Comparison of ENCODE assay signal across 18 cellular contexts in genomic region chr19:7376151-7376852, GRCh38. TPM values are rescaled to one million over a fixed set of nuclear protein-coding genes. Genes with fewer than 3 reads are reported as not detected.
DNase-seq lines count a peak whose midpoint lies in the region; ATAC-seq and TF ChIP-seq lines count a peak whose summit lies in the region.
"Had no signal": no experiment of that assay in that cellular context is flagged by ENCODE, and none has a peak within 500 bp of the region (broad histone marks: within the 10 kb centered on the region; RNA-seq: fewer than 3 reads in every experiment).

No MANE protein-coding gene starts in this region.

- H3K27me3 Mint-ChIP-seq in central memory CD8-positive, alpha-beta T cell = no peaks in the 10 kb centered on the region
- H3K27me3 Mint-ChIP-seq in mesothelial cell of epicardium (ENCODE audit: low read depth) = no peaks in the 10 kb centered on the region
- H3K27me3 Mint-ChIP-seq in activated CD8-positive, alpha-beta memory T cell treated with anti-CD3 and anti-CD28 coated beads, Interleukin-2, amount 10 ng/mL, durations not matched to agents 7 days and 5 days = no peaks in the 10 kb centered on the region
- H3K27me3 Mint-ChIP-seq: activated CD4-positive, alpha-beta T cell treated with anti-CD3 and anti-CD28 coated beads, Interleukin-2, amount 10 ng/mL, durations not matched to agents 7 days and 5 days; activated naive CD8-positive, alpha-beta T cell treated with anti-CD3 and anti-CD28 coated beads for 36 hours had no signal

- no peaks in the 10 kb centered on the region for H3K27me3 ChIP-seq in thyroid gland
- no peaks in the 10 kb centered on the region for H3K27me3 ChIP-seq in left lung
- H3K27me3 ChIP-seq in ascending aorta = no peaks in the 10 kb centered on the region
- H3K27me3 ChIP-seq: esophagus muscularis mucosa had no signal

- no peaks in the 10 kb centered on the region for H3K9me3 ChIP-seq in thyroid gland
- H3K9me3 ChIP-seq in left lung = no peaks in the 10 kb centered on the region
- H3K9me3 ChIP-seq in ascending aorta = no peaks in the 10 kb centered on the region
- H3K9me3 ChIP-seq: esophagus muscularis mucosa, prostate gland, thoracic aorta had no signal

- peak; percentile 63 for DNase-seq in cardiac septum (ENCODE audit: low spot score)
- DNase-seq in Right ventricle myocardium inferior (ENCODE audit: missing footprints) = no peak
- no peak for DNase-seq in central memory CD8-positive, alpha-beta T cell (ENCODE audit: low spot score in 2 of 2)
- DNase-seq in mesothelial cell of epicardium (ENCODE audit: low spot score in 2 of 2, unreplicated experiment in 2 of 2) = no peak
- no peak for DNase-seq in activated CD8-positive, alpha-beta memory T cell treated with anti-CD3 and anti-CD28 coated beads, Interleukin-2, amount 10 ng/mL, durations not matched to agents 7 days and 5 days
- DNase-seq in thyroid gland = no peak
- no peak for DNase-seq in left lung
- no peak for DNase-seq in ascending aorta (ENCODE audit: low spot score in 2 of 2)
- DNase-seq: activated CD4-positive, alpha-beta T cell treated with anti-CD3 and anti-CD28 coated beads, Interleukin-2, amount 10 ng/mL, durations not matched to agents 7 days and 5 days; activated naive CD8-positive, alpha-beta T cell treated with anti-CD3 and anti-CD28 coated beads for 36 hours; C1 segment of cervical spinal cord; mesenchymal stem cell; NCI-H1694 treated with DMSO at 0.1 percent for 48 hours; NCI-H345; nephron progenitor cell had no signal

- no peak overlapping the region for H3K27ac ChIP-seq in thyroid gland
- no peak overlapping the region for H3K27ac ChIP-seq in left lung
- H3K27ac ChIP-seq in ascending aorta = no peak overlapping the region
- H3K27ac ChIP-seq: esophagus muscularis mucosa, prostate gland, thoracic aorta had no signal

- ATAC-seq in Right ventricle myocardium inferior (no peak), left lung (no peak)
- ATAC-seq in central memory CD8-positive, alpha-beta T cell (replicated peaks; ENCODE audit: extremely low read depth, poor library complexity, severe bottlenecking) = no peak
- ATAC-seq in activated CD8-positive, alpha-beta memory T cell treated with anti-CD3 and anti-CD28 coated beads, Interleukin-2, amount 10 ng/mL, durations not matched to agents 7 days and 5 days = no peak

- CTCF ChIA-PET in activated CD8-positive, alpha-beta memory T cell treated with anti-CD3 and anti-CD28 coated beads, Interleukin-2, amount 10 ng/mL, durations not matched to agents 7 days and 5 days (lab: Charles Lee) = interaction anchor here (0.5 to 0.8 kb wide), 2 partner anchors 21 to 219 kb away, joined by 3 read pairs; partner anchors contain the start of gene CAMSAP3

- no peaks in the 10 kb centered on the region for H3K9me3 Mint-ChIP-seq in central memory CD8-positive, alpha-beta T cell
- no peaks in the 10 kb centered on the region for H3K9me3 Mint-ChIP-seq in mesothelial cell of epicardium
- H3K9me3 Mint-ChIP-seq in activated CD8-positive, alpha-beta memory T cell treated with anti-CD3 and anti-CD28 coated beads, Interleukin-2, amount 10 ng/mL, durations not matched to agents 7 days and 5 days (ENCODE audit: low read depth) = no peaks in the 10 kb centered on the region
- H3K9me3 Mint-ChIP-seq: activated CD4-positive, alpha-beta T cell treated with anti-CD3 and anti-CD28 coated beads, Interleukin-2, amount 10 ng/mL, durations not matched to agents 7 days and 5 days; activated naive CD8-positive, alpha-beta T cell treated with anti-CD3 and anti-CD28 coated beads for 36 hours; nephron progenitor cell had no signal

- no peaks in the 10 kb centered on the region for H3K36me3 ChIP-seq in thyroid gland
- peaks cover 0 to 43% of the 10 kb centered on the region in 2 donors for H3K36me3 ChIP-seq in left lung
- no peaks in the 10 kb centered on the region for H3K36me3 ChIP-seq in ascending aorta
- H3K36me3 ChIP-seq: prostate gland, thoracic aorta had no signal

- no peaks in the 10 kb centered on the region for H3K4me1 ChIP-seq in thyroid gland
- no peaks in the 10 kb centered on the region for H3K4me1 ChIP-seq in left lung
- no peaks in the 10 kb centered on the region for H3K4me1 ChIP-seq in ascending aorta
- H3K4me1 ChIP-seq: prostate gland had no signal

- H3K27ac Mint-ChIP-seq in central memory CD8-positive, alpha-beta T cell (ENCODE audit: low read depth) = peak overlapping the region; percentile 77
- H3K27ac Mint-ChIP-seq in mesothelial cell of epicardium = peak overlapping the region; percentile 39
- no peak overlapping the region for H3K27ac Mint-ChIP-seq in activated CD8-positive, alpha-beta memory T cell treated with anti-CD3 and anti-CD28 coated beads, Interleukin-2, amount 10 ng/mL, durations not matched to agents 7 days and 5 days
- H3K27ac Mint-ChIP-seq: activated CD4-positive, alpha-beta T cell treated with anti-CD3 and anti-CD28 coated beads, Interleukin-2, amount 10 ng/mL, durations not matched to agents 7 days and 5 days; activated naive CD8-positive, alpha-beta T cell treated with anti-CD3 and anti-CD28 coated beads for 36 hours; nephron progenitor cell had no signal

- no peak for TF ChIP-seq POLR2A in thyroid gland (IDR thresholded peaks at IDR 0.05)

- peaks cover 82% of the 10 kb centered on the region for H3K36me3 Mint-ChIP-seq in central memory CD8-positive, alpha-beta T cell (ENCODE audit: insufficient read depth)
- peaks cover 2% of the 10 kb centered on the region for H3K36me3 Mint-ChIP-seq in mesothelial cell of epicardium
- H3K36me3 Mint-ChIP-seq in activated CD8-positive, alpha-beta memory T cell treated with anti-CD3 and anti-CD28 coated beads, Interleukin-2, amount 10 ng/mL, durations not matched to agents 7 days and 5 days = peaks cover 7% of the 10 kb centered on the region

- H3K4me3 Mint-ChIP-seq in central memory CD8-positive, alpha-beta T cell = no peak overlapping the region
- no peak overlapping the region for H3K4me3 Mint-ChIP-seq in mesothelial cell of epicardium
- no peak overlapping the region for H3K4me3 Mint-ChIP-seq in activated CD8-positive, alpha-beta memory T cell treated with anti-CD3 and anti-CD28 coated beads, Interleukin-2, amount 10 ng/mL, durations not matched to agents 7 days and 5 days
- H3K4me3 Mint-ChIP-seq: activated CD4-positive, alpha-beta T cell treated with anti-CD3 and anti-CD28 coated beads, Interleukin-2, amount 10 ng/mL, durations not matched to agents 7 days and 5 days; activated naive CD8-positive, alpha-beta T cell treated with anti-CD3 and anti-CD28 coated beads for 36 hours; nephron progenitor cell had no signal

- H3K4me3 ChIP-seq in thyroid gland (replicated peaks in 1 of 3) (no peak overlapping the region), left lung (no peak overlapping the region), ascending aorta (no peak overlapping the region)
- H3K4me3 ChIP-seq: esophagus muscularis mucosa, prostate gland, thoracic aorta had no signal

- no peak for TF ChIP-seq CTCF in mesothelial cell of epicardium (IDR thresholded peaks at IDR 0.05; ENCODE audit: unreplicated experiment)
- no peak for TF ChIP-seq CTCF in thyroid gland (IDR thresholded peaks at IDR 0.05)
- no peak for TF ChIP-seq CTCF in left lung (IDR thresholded peaks at IDR 0.05)
- TF ChIP-seq CTCF in ascending aorta (IDR thresholded peaks at IDR 0.05) = no peak

- intact Hi-C loops in cardiac septum (cut with DNase I) (no loop called here), Right ventricle myocardium inferior (cut with DNase I) (no loop called here), thyroid gland (cut with DNase I) (no loop called here), left lung (cut with DNase I) (no loop called here), ascending aorta (cut with DNase I) (no loop called here)

- H3K4me1 Mint-ChIP-seq in central memory CD8-positive, alpha-beta T cell = peaks cover 25% of the 10 kb centered on the region
- peaks cover 5% of the 10 kb centered on the region for H3K4me1 Mint-ChIP-seq in mesothelial cell of epicardium
- no peaks in the 10 kb centered on the region for H3K4me1 Mint-ChIP-seq in activated CD8-positive, alpha-beta memory T cell treated with anti-CD3 and anti-CD28 coated beads, Interleukin-2, amount 10 ng/mL, durations not matched to agents 7 days and 5 days
- H3K4me1 Mint-ChIP-seq: activated CD4-positive, alpha-beta T cell treated with anti-CD3 and anti-CD28 coated beads, Interleukin-2, amount 10 ng/mL, durations not matched to agents 7 days and 5 days; activated naive CD8-positive, alpha-beta T cell treated with anti-CD3 and anti-CD28 coated beads for 36 hours had no signal

- 60 to 77% methylated on average over 2 to 4 of the region's 6 CpGs for WGBS in thyroid gland, 2 donors

RNA-seq across cellular contexts. Expression of gene ARHGEF18, which starts 27.6 kb away (rescaled TPM):
- total RNA-seq in cardiac septum (12.5 TPM), Right ventricle myocardium inferior (8.5 TPM), mesothelial cell of epicardium (45.3 to 50.3 TPM (median 47.8 TPM) in 3 replicates), thyroid gland (10 to 100 TPM; 22.6 to 37.2 (median 27.2) TPM), left lung (10 to 100 TPM; 42.8 to 61.2 TPM), ascending aorta (31.3 TPM)
- 10 to 100 TPM; 43.6 to 56.4 TPM for total RNA-seq in activated CD8-positive, alpha-beta memory T cell treated with anti-CD3 and anti-CD28 coated beads, Interleukin-2, amount 10 ng/mL, durations not matched to agents 7 days and 5 days
